14 cellular contexts compared by ENCODE assay signal in the genomic region with DNA sequence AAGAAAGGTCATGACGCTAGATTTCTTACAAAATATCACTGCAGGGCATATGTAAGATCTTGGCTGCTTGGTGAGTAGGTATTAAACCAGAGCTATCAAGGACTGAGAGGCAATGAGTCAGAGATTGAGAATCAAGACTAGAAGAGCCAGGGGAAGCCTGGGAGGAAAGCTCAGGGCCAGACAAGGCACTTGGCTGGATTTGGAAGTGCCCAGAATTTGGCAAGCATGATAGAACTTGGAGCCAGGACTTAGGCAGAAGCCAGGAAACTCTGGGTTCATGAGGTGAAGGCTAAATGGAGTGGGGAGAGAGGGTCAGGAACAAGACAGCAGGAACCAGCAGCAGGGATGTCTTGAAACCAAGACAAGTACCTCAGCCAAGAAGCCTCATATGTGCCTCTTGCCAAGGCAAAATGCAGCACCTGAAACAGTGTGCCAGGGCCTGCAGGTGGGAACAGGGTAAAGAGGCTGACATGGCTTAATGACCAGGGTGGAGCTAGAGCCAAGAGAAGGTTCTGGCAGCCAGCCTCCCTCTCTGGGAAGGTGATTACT. TPM values are rescaled to one million over a fixed set of nuclear protein-coding genes. Genes with fewer than 3 reads are reported as not detected.
A peak's percentile ranks its signal among the peaks of the same experiment; 100 is the strongest.
DNase-seq lines count a peak whose midpoint lies in the region; ATAC-seq, FAIRE-seq and TF ChIP-seq lines count a peak whose summit lies in the region.
"Had no signal": no experiment of that assay in that cellular context is flagged by ENCODE, and none has a peak within 500 bp of the region (broad histone marks: within the 10 kb centered on the region; RNA-seq: fewer than 3 reads in every experiment).

No MANE protein-coding gene starts in this region.

- no peak overlapping the region for H3K4me3 ChIP-seq in liver (ENCODE audit: low read depth in 1 of 3, low read length in 3 of 3)
- no peak overlapping the region for H3K4me3 ChIP-seq in HepG2 (replicated peaks in 1 of 3; ENCODE audit: insufficient read depth in 1 of 3, low read depth in 2 of 3, low read length in 3 of 3)
- H3K4me3 ChIP-seq in aorta (ENCODE audit: low read length in 2 of 2) = no peak overlapping the region
- no peak overlapping the region for H3K4me3 ChIP-seq in vagina
- H3K4me3 ChIP-seq: colonic mucosa had no signal

- no peak overlapping the region for H3K27ac ChIP-seq in liver (ENCODE audit: low read depth in 1 of 2, low read length in 2 of 2)
- H3K27ac ChIP-seq in HepG2 (ENCODE audit: extremely low read length, insufficient read depth, low read length) = no peak overlapping the region
- peak overlapping the region in 1 of 2 donors; percentile 71 for H3K27ac ChIP-seq in aorta (ENCODE audit: low read depth in 1 of 2, low read length in 2 of 2)
- no peak overlapping the region for H3K27ac ChIP-seq in vagina
- H3K27ac ChIP-seq: colonic mucosa had no signal

- POLR2A ChIA-PET in HepG2 (lab: Yijun Ruan, JAX) = no interaction called here
- POLR2A ChIA-PET in MCF 10A (lab: Yijun Ruan, JAX) = interaction anchor here (0.7 to 1.7 kb wide), 7 partner anchors 16 to 270 kb away, joined by 3 to 11 read pairs (median 5); no protein-coding TSS in a partner anchor

- H3K27me3 ChIP-seq in liver (ENCODE audit: control insufficient read depth in 4 of 4, insufficient read depth in 4 of 4, low read length in 3 of 4) (no peaks in the 10 kb centered on the region), HepG2 (ENCODE audit: control insufficient read depth in 1 of 2, insufficient read depth in 2 of 2, low read length in 2 of 2) (no peaks in the 10 kb centered on the region; a peak in 1 of 5 replicates), aorta (ENCODE audit: control insufficient read depth in 1 of 2, insufficient read depth in 2 of 2, low read length in 1 of 2) (no peaks in the 10 kb centered on the region), vagina (no peaks in the 10 kb centered on the region)
- H3K27me3 ChIP-seq: colonic mucosa had no signal

- H2AFZ ChIP-seq in HepG2 (ENCODE audit: low read length) = no peak overlapping the region

- no peak for FAIRE-seq in HepG2 (lab: Jason Lieb, UNC)
- no peak for FAIRE-seq in GM12892 (lab: Jason Lieb, UNC)

- no peaks in the 10 kb centered on the region for H3K79me2 ChIP-seq in HepG2 (ENCODE audit: insufficient read depth, low read length)

- H3K36me3 Mint-ChIP-seq in MCF 10A (ENCODE audit: insufficient read depth, unreplicated experiment) = no peaks in the 10 kb centered on the region
- H3K36me3 Mint-ChIP-seq: WTC11 had no signal

- ATAC-seq in HepG2 = no peak
- ATAC-seq in aorta (ENCODE audit: low FRiP score) = peak; percentile 81
- ATAC-seq: activated T-cell treated with anti-CD3 and anti-CD28 coated beads, Interleukin-2, amount 50 U/mL, for 72 hours; WTC11 had no signal

- TF ChIP-seq POLR2A in HepG2 (IDR thresholded peaks at IDR 0.05; ENCODE audit: insufficient read depth in 1 of 2, low read depth in 2 of 2, low read length in 2 of 2) (no peak), vagina (IDR thresholded peaks at IDR 0.05) (no peak), GM12892 (IDR thresholded peaks at IDR 0.05; ENCODE audit: low read depth, low read length) (no peak)

- CTCF ChIA-PET in HepG2 (lab: Yijun Ruan, JAX; ENCODE audit: low intra/inter-chr PET ratio, low total read pairs) (no interaction called here), MCF 10A (lab: Yijun Ruan, JAX) (interaction anchor here (0.6 to 1.1 kb wide), 4 partner anchors 16 to 187 kb away, joined by 3 to 4 read pairs (median 4); no protein-coding TSS in a partner anchor)

- peaks cover 0 to 9% (median 8%) of the 10 kb centered on the region in 4 donors for H3K4me1 ChIP-seq in liver (ENCODE audit: control insufficient read depth in 4 of 4, insufficient read depth in 4 of 4, low read length in 3 of 4)
- H3K4me1 ChIP-seq in HepG2 (ENCODE audit: insufficient read depth, low read length) = peaks cover 2% of the 10 kb centered on the region; the same call in 1 of the 2 replicates
- H3K4me1 ChIP-seq in aorta (ENCODE audit: control insufficient read depth in 1 of 2, insufficient read depth in 2 of 2, low read length in 2 of 2) = peaks cover 0 to 3% of the 10 kb centered on the region in 2 donors
- H3K4me1 ChIP-seq in vagina = no peaks in the 10 kb centered on the region
- H3K4me1 ChIP-seq: colonic mucosa had no signal

- DNase-seq in HepG2 (ENCODE audit: low spot score) = no peak
- DNase-seq in MCF 10A (ENCODE audit: unreplicated experiment) = peak; percentile 98
- DNase-seq in iris pigment epithelial cell (ENCODE audit: low read depth) = peak; percentile 74
- DNase-seq in aorta = peak in 1 of 2 donors; percentile 64
- no peak for DNase-seq in NCI-H345 (lab: John Stamatoyannopoulos, UW)
- DNase-seq in vagina (ENCODE audit: extremely low spot score in 2 of 2) = no peak
- no peak for DNase-seq in GM12892 (ENCODE audit: insufficient read length)
- DNase-seq: activated T-cell treated with anti-CD3 and anti-CD28 coated beads, Interleukin-2, amount 50 U/mL, for 72 hours; AML-193; colonic mucosa; NCI-H1436 treated with DMSO at 0.1 percent for 48 hours; nephron progenitor cell had no signal

- TF ChIP-seq CTCF in liver (IDR thresholded peaks at IDR 0.05; ENCODE audit: low read depth, low read length, missing input control) = no peak
- TF ChIP-seq CTCF in HepG2 (CRISPR knock-in tag; IDR thresholded peaks at IDR 0.05) = no peak
- TF ChIP-seq CTCF in MCF 10A (IDR thresholded peaks at IDR 0.05; ENCODE audit: unreplicated experiment) = no peak
- TF ChIP-seq CTCF in vagina (IDR thresholded peaks at IDR 0.05) = no peak

- H3K9me3 ChIP-seq in liver (ENCODE audit: control insufficient read depth in 4 of 4, low read length in 3 of 4) (no peaks in the 10 kb centered on the region), HepG2 (ENCODE audit: low read length) (no peaks in the 10 kb centered on the region), aorta (ENCODE audit: control insufficient read depth, low read length) (no peaks in the 10 kb centered on the region), vagina (no peaks in the 10 kb centered on the region)
- H3K9me3 ChIP-seq: colonic mucosa had no signal

- H3K4me2 ChIP-seq in HepG2 (ENCODE audit: low read depth, low read length) = no peak overlapping the region

- intact Hi-C loops in HepG2 (cut with micrococcal nuclease; ENCODE audit: unreplicated experiment) (no loop called here), MCF 10A (cut with micrococcal nuclease) (no loop called here), aorta (cut with DNase I) (no loop called here), vagina (cut with DNase I) (no loop called here)

- H3K27ac Mint-ChIP-seq in MCF 10A (ENCODE audit: low read depth, unreplicated experiment) = peak overlapping the region; percentile 20
- H3K27ac Mint-ChIP-seq: activated T-cell treated with anti-CD3 and anti-CD28 coated beads, Interleukin-2, amount 50 U/mL, for 72 hours; nephron progenitor cell; WTC11 had no signal

- H3K27me3 Mint-ChIP-seq in MCF 10A (ENCODE audit: insufficient read depth, unreplicated experiment) = no peaks in the 10 kb centered on the region

- 79% methylated on average over 1 of the region's 1 CpG for WGBS in liver
- 0% methylated on average over 1 of the region's 1 CpG for WGBS in HepG2 (ENCODE audit: low lambda C conversion rate)
- 3 to 4% methylated on average over 1 of the region's 1 CpG for WGBS in aorta, 2 donors

- BruUV-seq in HepG2 (replicated peaks; lab: Mats Ljungman, UMichigan) (no TSS peak), MCF 10A (replicated peaks; lab: Mats Ljungman, UMichigan) (no TSS peak)

- TF ChIP-seq EP300 in HepG2 (IDR thresholded peaks at IDR 0.05; ENCODE audit: low read depth in 2 of 2, low read length in 2 of 2) (no peak), HepG2 (CRISPR knock-in tag; IDR thresholded peaks at IDR 0.05; ENCODE audit: borderline replicate concordance) (no peak)

- no peak overlapping the region for H3K4me3 Mint-ChIP-seq in MCF 10A (ENCODE audit: unreplicated experiment)
- H3K4me3 Mint-ChIP-seq: activated T-cell treated with anti-CD3 and anti-CD28 coated beads, Interleukin-2, amount 50 U/mL, for 72 hours; nephron progenitor cell; WTC11 had no signal

- TF ChIP-seq RAD21 in liver (IDR thresholded peaks at IDR 0.05) (no peak), HepG2 (CRISPR knock-in tag; IDR thresholded peaks at IDR 0.05) (no peak)

- peaks cover 19% of the 10 kb centered on the region for H3K4me1 Mint-ChIP-seq in MCF 10A (ENCODE audit: insufficient read depth, unreplicated experiment)

- H4K20me1 ChIP-seq in HepG2 (ENCODE audit: insufficient read depth, low read length) = no peaks in the 10 kb centered on the region

- in situ Hi-C loops in HepG2 (cut with HindIII; ENCODE audit: extremely low pct_ligation_motif_present, low pct_unique_long_range_greater_than_20kb) = no loop called here

- no peaks in the 10 kb centered on the region for H3K36me3 ChIP-seq in liver (ENCODE audit: control insufficient read depth in 4 of 4, insufficient read depth in 3 of 4, low read depth in 1 of 4, low read length in 3 of 4)
- H3K36me3 ChIP-seq in HepG2 (replicated peaks in 1 of 2; ENCODE audit: control insufficient read depth in 1 of 2, insufficient read depth in 2 of 2, low read length in 2 of 2) = no peaks in the 10 kb centered on the region
- H3K36me3 ChIP-seq in aorta (ENCODE audit: control insufficient read depth in 1 of 2, insufficient read depth in 2 of 2, low read length in 1 of 2) = no peaks in the 10 kb centered on the region
- no peaks in the 10 kb centered on the region for H3K36me3 ChIP-seq in vagina
- H3K36me3 ChIP-seq: colonic mucosa had no signal

- no peaks in the 10 kb centered on the region for H3K9me3 Mint-ChIP-seq in MCF 10A (ENCODE audit: unreplicated experiment)
- H3K9me3 Mint-ChIP-seq: activated T-cell treated with anti-CD3 and anti-CD28 coated beads, Interleukin-2, amount 50 U/mL, for 72 hours; nephron progenitor cell; WTC11 had no signal

- H3K9ac ChIP-seq in liver (ENCODE audit: low read depth in 1 of 2, low read length in 2 of 2) = no peak overlapping the region
- no peak overlapping the region for H3K9ac ChIP-seq in HepG2 (ENCODE audit: insufficient read depth, low read depth, low read length)

RNA-seq across cellular contexts. Expression of gene PTHLH, which starts 49.9 kb away (rescaled TPM):
- total RNA-seq in liver (not detected), HepG2 (2016; rRNA removed; fragmentation: Illumina TruSeq; extraction: Trizol) (not detected in 2 replicates), MCF 10A (2022) (3.8 and 5.4 TPM in 2 replicates), aorta (1 to 10 TPM; 4.5 to 7.1 TPM), vagina (7.9 TPM)
- polyA plus RNA-seq in liver (not detected), HepG2 (2011; rRNA removed) (0.22 and 0.31 TPM in 2 replicates), aorta (1 to 10 TPM; 2.3 to 4.5 TPM)
- not detected in 2 replicates for total RNA-seq in HepG2 (2016; cell fraction: cytosol; rRNA removed; fragmentation: Illumina TruSeq; extraction: Trizol; ENCODE audit: low read depth)
- not detected in 2 replicates for total RNA-seq in HepG2 (2016; cell fraction: insoluble cytoplasmic fraction; rRNA removed; fragmentation: Illumina TruSeq; extraction: Trizol)
- not detected in 2 replicates for total RNA-seq in HepG2 (2016; cell fraction: membrane; rRNA removed; fragmentation: Illumina TruSeq; extraction: Trizol)
- not detected in 2 replicates for total RNA-seq in HepG2 (2016; cell fraction: nucleus; rRNA removed; fragmentation: Illumina TruSeq; extraction: Trizol)
- 0.21 and 0.32 TPM in 2 replicates for polyA plus RNA-seq in HepG2 (2011; cell fraction: cytosol; rRNA removed)
- 0.16 and 0.19 TPM in 2 replicates for polyA plus RNA-seq in HepG2 (2011; cell fraction: nucleus; rRNA removed)
- 0.40 and 0.56 TPM in 2 replicates for polyA plus RNA-seq in HepG2 (2012)
- polyA plus RNA-seq in HepG2 (2016; cell fraction: cytosol; fragmentation: Illumina TruSeq; extraction: Trizol; ENCODE audit: low read depth) = not detected in 2 replicates
- not detected in 2 replicates for polyA plus RNA-seq in HepG2 (2016; cell fraction: insoluble cytoplasmic fraction; fragmentation: Illumina TruSeq; extraction: Trizol; ENCODE audit: low read depth)
- polyA plus RNA-seq in HepG2 (2016; cell fraction: membrane; fragmentation: Illumina TruSeq; extraction: Trizol; ENCODE audit: low read depth) = not detected in 2 replicates
- not detected in 2 replicates for polyA plus RNA-seq in HepG2 (2016; cell fraction: nucleus; fragmentation: Illumina TruSeq; extraction: Trizol; ENCODE audit: insufficient read depth, low read depth)
- polyA minus RNA-seq in HepG2 (2011; rRNA and poly(A)+ RNA removed; ENCODE audit: low replicate concordance) = not detected in 2 replicates
- polyA minus RNA-seq in HepG2 (2011; cell fraction: cytosol; rRNA and poly(A)+ RNA removed) = not detected in 2 replicates
- 0.50 TPM in 1 of 2 replicates, not detected in the other for polyA minus RNA-seq in HepG2 (2011; cell fraction: nucleus; rRNA and poly(A)+ RNA removed)
- polyA plus RNA-seq in GM12892 (2012; ENCODE audit: missing spikeins) = not detected
- total RNA-seq: activated T-cell treated with anti-CD3 and anti-CD28 coated beads, Interleukin-2, amount 50 U/mL, for 72 hours; WTC11 had no signal

Comparison
In these comparisons a context has a peak if more than half of its experiments do, and no peak if none do; other contexts are left out.
1. DNase-seq: peak in MCF 10A (single experiment) and iris pigment epithelial cell (single experiment); none in HepG2 (single experiment), NCI-H345 (single experiment), vagina (0 of 2) and GM12892 (single experiment).